Comparison of ENCODE assay signal across 13 cellular contexts in genomic region chrX:153921511-153922285, GRCh38. TPM values are rescaled to one million over a fixed set of nuclear protein-coding genes. Genes with fewer than 3 reads are reported as not detected.
DNase-seq lines count a peak whose midpoint lies in the region; ATAC-seq and TF ChIP-seq lines count a peak whose summit lies in the region.
"Had no signal": no experiment of that assay in that cellular context is flagged by ENCODE, and none has a peak within 500 bp of the region (broad histone marks: within the 10 kb centered on the region; RNA-seq: fewer than 3 reads in every experiment).

No MANE protein-coding gene starts in this region.

- H3K4me3 ChIP-seq in right cardiac atrium (ENCODE audit: low read length), result no peak overlapping the region
- no peak overlapping the region for H3K4me3 ChIP-seq in liver (ENCODE audit: low read depth in 1 of 3, low read length in 3 of 3)
- no peak overlapping the region for H3K4me3 ChIP-seq in vagina
- no peak overlapping the region for H3K4me3 ChIP-seq in body of pancreas
- H3K4me3 ChIP-seq: cardiac muscle cell had no signal

- 36% methylated on average over 36 of the region's 36 CpGs for WGBS in right cardiac atrium
- 65% methylated on average over 36 of the region's 36 CpGs for WGBS in liver
- 57 to 80% methylated on average over 1 to 19 of the region's 36 CpGs for WGBS in body of pancreas, 2 donors

- peak overlapping the region; percentile 86 for H3K27ac Mint-ChIP-seq in activated CD4-positive, alpha-beta memory T cell treated with anti-CD3 and anti-CD28 coated beads for 36 hours

- TF ChIP-seq CTCF in liver (IDR thresholded peaks at IDR 0.05; ENCODE audit: low read depth, low read length, missing input control) (no peak), vagina (IDR thresholded peaks at IDR 0.05) (no peak), body of pancreas (IDR thresholded peaks at IDR 0.05) (no peak)

- H3K4me3 Mint-ChIP-seq in activated CD4-positive, alpha-beta memory T cell treated with anti-CD3 and anti-CD28 coated beads for 36 hours, result peak overlapping the region; percentile 94

- ATAC-seq in right cardiac atrium, result peak in 1 of 2 donors; percentile 8
- ATAC-seq in Right ventricle myocardium superior (ENCODE audit: poor library complexity), result no peak
- no peak for ATAC-seq in body of pancreas
- ATAC-seq: left lung had no signal

- H3K36me3 ChIP-seq in liver (ENCODE audit: control insufficient read depth in 4 of 4, insufficient read depth in 3 of 4, low read depth in 1 of 4, low read length in 3 of 4) (no peaks in the 10 kb centered on the region), vagina (no peaks in the 10 kb centered on the region), body of pancreas (replicated peaks in 1 of 2; ENCODE audit: insufficient read depth in 1 of 2, low read depth in 2 of 2) (no peaks in the 10 kb centered on the region)
- H3K36me3 ChIP-seq: cardiac muscle cell had no signal

- TF ChIP-seq POLR2A in vagina (IDR thresholded peaks at IDR 0.05), result no peak
- TF ChIP-seq POLR2A in body of pancreas (IDR thresholded peaks at IDR 0.05), result no peak

- TF ChIP-seq RAD21 in liver (IDR thresholded peaks at IDR 0.05), result no peak

- intact Hi-C loops in right cardiac atrium (cut with DNase I), result loop anchor here in 1 of 4 donors (10.0 kb wide), 1 partner anchor 127 kb away; the partner anchor contains the start of genes IDH3G and SSR4
- intact Hi-C loops in Right ventricle myocardium superior (cut with DNase I), result no loop called here
- intact Hi-C loops in activated CD4-positive, alpha-beta memory T cell treated with anti-CD3 and anti-CD28 coated beads for 36 hours (cut with micrococcal nuclease), result no loop called here
- intact Hi-C loops in vagina (cut with DNase I), result loop anchor here (10.0 kb wide), 1 partner anchor 137 kb away; the partner anchor contains the start of gene SRPK3
- intact Hi-C loops in body of pancreas (cut with DNase I), result no loop called here

- H3K27me3 ChIP-seq in right cardiac atrium (ENCODE audit: control insufficient read depth, insufficient read depth) (no peaks in the 10 kb centered on the region), liver (ENCODE audit: control insufficient read depth in 4 of 4, insufficient read depth in 4 of 4, low read length in 3 of 4) (no peaks in the 10 kb centered on the region), vagina (no peaks in the 10 kb centered on the region), body of pancreas (no peaks in the 10 kb centered on the region)
- H3K27me3 ChIP-seq: cardiac muscle cell, left lung had no signal

- H3K27me3 Mint-ChIP-seq in activated CD4-positive, alpha-beta memory T cell treated with anti-CD3 and anti-CD28 coated beads for 36 hours, result no peaks in the 10 kb centered on the region

- POLR2A ChIA-PET in activated CD4-positive, alpha-beta memory T cell treated with anti-CD3 and anti-CD28 coated beads for 36 hours (lab: Charles Lee), result interaction anchor here (0.5 to 2.1 kb wide), 3 partner anchors 10 to 44 kb away, joined by 3 to 8 read pairs (median 3); no protein-coding TSS in a partner anchor

- H3K36me3 Mint-ChIP-seq in activated CD4-positive, alpha-beta memory T cell treated with anti-CD3 and anti-CD28 coated beads for 36 hours, result peaks cover 32% of the 10 kb centered on the region

- DNase-seq in right cardiac atrium (peak in 2 of 3 donors; percentile 63 to 68), Right ventricle myocardium superior (no peak), vagina (ENCODE audit: extremely low spot score in 2 of 2) (no peak), HK-2 (ENCODE audit: unreplicated experiment) (no peak), body of pancreas (no peak), T1000 (lab: John Stamatoyannopoulos, UW) (no peak)
- peak; percentile 36 for DNase-seq in activated CD4-positive, alpha-beta memory T cell treated with anti-CD3 and anti-CD28 coated beads for 36 hours
- DNase-seq: Calu3, NCI-H2171, SIG-M5 had no signal

- H3K27ac ChIP-seq in right cardiac atrium (ENCODE audit: low read length) (no peak overlapping the region), liver (ENCODE audit: low read depth in 1 of 2, low read length in 2 of 2) (no peak overlapping the region), vagina (peak overlapping the region; percentile 38), body of pancreas (no peak overlapping the region)
- H3K27ac ChIP-seq: cardiac muscle cell had no signal

- no peaks in the 10 kb centered on the region for H3K9me3 Mint-ChIP-seq in activated CD4-positive, alpha-beta memory T cell treated with anti-CD3 and anti-CD28 coated beads for 36 hours

- H3K4me1 ChIP-seq in right cardiac atrium (ENCODE audit: control insufficient read depth, insufficient read depth, low read length), result peaks cover 4% of the 10 kb centered on the region
- peaks cover 3 to 14% (median 7%) of the 10 kb centered on the region in 4 donors for H3K4me1 ChIP-seq in liver (ENCODE audit: control insufficient read depth in 4 of 4, insufficient read depth in 4 of 4, low read length in 3 of 4)
- H3K4me1 ChIP-seq in vagina, result peaks cover 34% of the 10 kb centered on the region
- peaks cover 11% of the 10 kb centered on the region for H3K4me1 ChIP-seq in body of pancreas

- H3K4me1 Mint-ChIP-seq in activated CD4-positive, alpha-beta memory T cell treated with anti-CD3 and anti-CD28 coated beads for 36 hours (ENCODE audit: low read depth), result peaks cover 21% of the 10 kb centered on the region

- H3K9me3 ChIP-seq in right cardiac atrium (ENCODE audit: control insufficient read depth, low read length), result no peaks in the 10 kb centered on the region
- H3K9me3 ChIP-seq in liver (ENCODE audit: control insufficient read depth in 4 of 4, low read length in 3 of 4), result no peaks in the 10 kb centered on the region
- H3K9me3 ChIP-seq in vagina, result no peaks in the 10 kb centered on the region
- no peaks in the 10 kb centered on the region for H3K9me3 ChIP-seq in body of pancreas
- H3K9me3 ChIP-seq: left lung had no signal

- CTCF ChIA-PET in activated CD4-positive, alpha-beta memory T cell treated with anti-CD3 and anti-CD28 coated beads for 36 hours (lab: Charles Lee), result interaction anchor here (1.1 to 2.2 kb wide), 8 partner anchors 9 to 46 kb away, joined by 3 to 26 read pairs (median 5); partner anchors contain the start of gene NAA10

- H3K9ac ChIP-seq in liver (ENCODE audit: low read depth in 1 of 2, low read length in 2 of 2), result no peak overlapping the region

TF ChIP-seq in liver, 16 proteins besides CTCF, POLR2A, EP300 and RAD21:
- TF ChIP-seq FOXA1 (IDR thresholded peaks at IDR 0.05), result no peak
- no peak for TF ChIP-seq SP1 (IDR thresholded peaks at IDR 0.05)
- TF ChIP-seq HNF4A (conservative IDR thresholded peaks at IDR 0.05), result no peak
- TF ChIP-seq TAF1 (conservative IDR thresholded peaks at IDR 0.05), result no peak
- peak; percentile 57 for TF ChIP-seq NR2F2 (IDR thresholded peaks at IDR 0.05)
- no peak for TF ChIP-seq FOXA2 (IDR thresholded peaks at IDR 0.05)
- no peak for TF ChIP-seq GABPA (IDR thresholded peaks at IDR 0.05 in 1 of 2, conservative IDR thresholded peaks at IDR 0.05 in 1 of 2)

RNA-seq across cellular contexts. Expression of gene ARHGAP4, which starts 4.4 kb away (rescaled TPM):
- total RNA-seq in right cardiac atrium (10 to 100 TPM; 13.4 to 22.9 (median 14.9) TPM), Right ventricle myocardium superior (10.3 TPM), liver (10 to 100 TPM; 12.5 to 28.1 TPM), vagina (36.6 TPM), body of pancreas (10 to 100 TPM in 1 of 2 donors, 1 to 10 TPM in 1; 8.6 to 16.6 TPM)
- polyA plus RNA-seq in right cardiac atrium (20.5 TPM), liver (1 to 10 TPM; 3.3 to 8.0 TPM)
- total RNA-seq in activated CD4-positive, alpha-beta memory T cell treated with anti-CD3 and anti-CD28 coated beads for 36 hours, result 100 to 1,000 TPM; 151 to 160 TPM

RNA-seq across cellular contexts. Expression of gene NAA10, which starts 13.1 kb away (rescaled TPM):
- total RNA-seq in right cardiac atrium (10 to 100 TPM; 61.1 to 75.5 (median 66.2) TPM), Right ventricle myocardium superior (70.4 TPM), liver (10 to 100 TPM; 20.5 to 30.6 TPM), vagina (66.8 TPM), body of pancreas (10 to 100 TPM; 30.3 to 74.7 TPM)
- polyA plus RNA-seq in right cardiac atrium (108 TPM), liver (10 to 100 TPM; 58.2 to 58.8 TPM)
- 100 to 1,000 TPM; 106 to 115 TPM for total RNA-seq in activated CD4-positive, alpha-beta memory T cell treated with anti-CD3 and anti-CD28 coated beads for 36 hours

RNA-seq across cellular contexts. Expression of gene AVPR2, which starts 17.2 kb away (rescaled TPM):
- total RNA-seq in right cardiac atrium (1 to 10 TPM; 1.6 to 3.7 (median 2.5) TPM), Right ventricle myocardium superior (4.1 TPM), liver (not detected), vagina (4.9 TPM), body of pancreas (under 1 TPM; 0.66 to 0.78 TPM)
- polyA plus RNA-seq in right cardiac atrium (4.1 TPM), liver (under 1 TPM in 1 of 2 donors, not detected in 1; 0.05 TPM)
- total RNA-seq in activated CD4-positive, alpha-beta memory T cell treated with anti-CD3 and anti-CD28 coated beads for 36 hours, result not detected
- total RNA-seq: Calu3, cardiac muscle cell had no signal

RNA-seq across cellular contexts. Expression of gene RENBP, which starts 22.7 kb away (rescaled TPM):
- total RNA-seq in right cardiac atrium (10 to 100 TPM; 14.0 to 17.7 (median 15.7) TPM), Right ventricle myocardium superior (11.1 TPM), liver (1 to 10 TPM; 7.5 to 7.9 TPM), vagina (4.2 TPM), body of pancreas (1 to 10 TPM in 1 of 2 donors, under 1 TPM in 1; 0.66 to 6.0 TPM)
- polyA plus RNA-seq in right cardiac atrium (13.3 TPM), liver (1 to 10 TPM; 1.0 to 6.4 TPM)
- 1 to 10 TPM; 8.2 to 8.4 TPM for total RNA-seq in activated CD4-positive, alpha-beta memory T cell treated with anti-CD3 and anti-CD28 coated beads for 36 hours

RNA-seq across cellular contexts. Expression of gene L1CAM, which starts 35.7 kb away (rescaled TPM):
- total RNA-seq in right cardiac atrium, result 10 to 100 TPM in 1 of 4 donors, 1 to 10 TPM in 3; 8.3 to 14.1 (median 9.3) TPM
- 7.3 TPM for polyA plus RNA-seq in right cardiac atrium
- total RNA-seq in Right ventricle myocardium superior, result 5.3 TPM
- total RNA-seq in activated CD4-positive, alpha-beta memory T cell treated with anti-CD3 and anti-CD28 coated beads for 36 hours, result 1 to 10 TPM in 1 of 2 experiments, under 1 TPM in 1; 0.45 to 1.3 TPM
- total RNA-seq in liver, result under 1 TPM in 1 of 2 donors, not detected in 1; 0.59 TPM
- polyA plus RNA-seq in liver, result under 1 TPM; 0.28 to 0.39 TPM
- total RNA-seq in vagina, result 9.6 TPM
- total RNA-seq in body of pancreas, result 1 to 10 TPM; 1.8 to 7.9 TPM

Comparison
In these comparisons a context has a peak if more than half of its experiments do, and no peak if none do; other contexts are left out.
1. DNase-seq: peak in right cardiac atrium (2 of 3) and activated CD4-positive, alpha-beta memory T cell treated with anti-CD3 and anti-CD28 coated beads for 36 hours (single experiment); none in Right ventricle myocardium superior (single experiment), vagina (0 of 2), HK-2 (single experiment), body of pancreas (0 of 4) and T1000 (single experiment).